30 cellular contexts compared by ENCODE assay signal in the genomic region with DNA sequence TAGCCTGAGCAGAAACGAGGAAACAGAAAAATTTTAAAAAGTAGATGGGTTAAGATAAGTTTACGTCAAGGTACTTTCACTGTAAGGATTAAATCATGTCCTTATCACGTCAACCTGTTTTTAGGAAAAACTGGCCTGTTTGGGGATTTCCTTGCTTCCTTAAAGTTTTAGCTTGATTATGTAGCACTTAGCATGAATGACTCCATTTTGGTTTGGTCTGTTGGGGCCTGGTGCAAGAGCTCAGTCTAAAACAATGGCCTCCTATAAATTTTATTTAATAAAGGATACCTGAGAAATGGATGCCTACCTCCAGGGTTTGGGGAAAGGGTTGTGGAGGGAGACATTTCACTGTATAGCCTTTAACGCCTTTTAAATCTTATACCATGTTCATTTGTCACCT.
"Had no signal": no experiment of that assay in that cellular context is flagged by ENCODE, and none has a peak within 500 bp of the region (broad histone marks: within the 10 kb centered on the region; RNA-seq: fewer than 3 reads in every experiment).

No MANE protein-coding gene starts in this region.

- H3K9me3 Mint-ChIP-seq: naive thymus-derived CD8-positive, alpha-beta T cell; natural killer cell treated with Interleukin-12 subunit alpha and Interleukin-12 subunit beta and Interleukin-15 and Interleukin-18, amount 100 ng/mL, for 72 hours; neural crest cell; stimulated activated effector memory CD8-positive, alpha-beta T cell treated with anti-CD3 and anti-CD28 coated beads, Interleukin-12 subunit alpha, Interleukin-12 subunit beta, amount 100 ng/mL, for 72 hours; stimulated activated naive B cell treated with anti-CD40 and anti-IgM and Interleukin-4, amounts not matched to agents 10 μg/mL and 1 μg/mL and 100 μg/mL, for 72 hours; stimulated activated naive CD8-positive, alpha-beta T cell treated with anti-CD3 and anti-CD28 coated beads, Interleukin-15, Interleukin-2, amounts not matched to agents 100 ng/mL and 50 ng/mL, for 24 hours had no signal

- H3K9me3 ChIP-seq: ovary, psoas muscle, right lobe of liver, sigmoid colon, stomach, thoracic aorta, thyroid gland, tibial nerve, upper lobe of left lung, vagina had no signal

- H3K27me3 Mint-ChIP-seq: naive thymus-derived CD8-positive, alpha-beta T cell; natural killer cell treated with Interleukin-12 subunit alpha and Interleukin-12 subunit beta and Interleukin-15 and Interleukin-18, amount 100 ng/mL, for 72 hours; progenitor cell of endocrine pancreas; stimulated activated naive B cell treated with anti-CD40 and anti-IgM and Interleukin-4, amounts not matched to agents 10 μg/mL and 1 μg/mL and 100 μg/mL, for 72 hours; stimulated activated naive CD8-positive, alpha-beta T cell treated with anti-CD3 and anti-CD28 coated beads, Interleukin-15, Interleukin-2, amounts not matched to agents 100 ng/mL and 50 ng/mL, for 24 hours had no signal

- H3K27ac Mint-ChIP-seq: naive thymus-derived CD8-positive, alpha-beta T cell; natural killer cell treated with Interleukin-12 subunit alpha and Interleukin-12 subunit beta and Interleukin-15 and Interleukin-18, amount 100 ng/mL, for 72 hours; nephron progenitor cell; progenitor cell of endocrine pancreas; stimulated activated effector memory CD8-positive, alpha-beta T cell treated with anti-CD3 and anti-CD28 coated beads, Interleukin-12 subunit alpha, Interleukin-12 subunit beta, amount 100 ng/mL, for 72 hours; stimulated activated naive B cell treated with anti-CD40 and anti-IgM and Interleukin-4, amounts not matched to agents 10 μg/mL and 1 μg/mL and 100 μg/mL, for 72 hours; stimulated activated naive CD8-positive, alpha-beta T cell treated with anti-CD3 and anti-CD28 coated beads, Interleukin-15, Interleukin-2, amounts not matched to agents 100 ng/mL and 50 ng/mL, for 24 hours had no signal

- H3K79me2 ChIP-seq: parathyroid adenoma had no signal

- H3K36me3 Mint-ChIP-seq: natural killer cell treated with Interleukin-12 subunit alpha and Interleukin-12 subunit beta and Interleukin-15 and Interleukin-18, amount 100 ng/mL, for 72 hours; stimulated activated effector memory CD8-positive, alpha-beta T cell treated with anti-CD3 and anti-CD28 coated beads, Interleukin-12 subunit alpha, Interleukin-12 subunit beta, amount 100 ng/mL, for 72 hours had no signal

- H3K4me1 Mint-ChIP-seq: stimulated activated effector memory CD8-positive, alpha-beta T cell treated with anti-CD3 and anti-CD28 coated beads, Interleukin-12 subunit alpha, Interleukin-12 subunit beta, amount 100 ng/mL, for 72 hours had no signal

- H3K36me3 ChIP-seq: ovary, right lobe of liver, sigmoid colon, stomach, thoracic aorta, thyroid gland, tibial nerve, upper lobe of left lung, vagina had no signal

- H2AFZ ChIP-seq: parathyroid adenoma had no signal

- H3K4me3 Mint-ChIP-seq: naive thymus-derived CD8-positive, alpha-beta T cell; natural killer cell treated with Interleukin-12 subunit alpha and Interleukin-12 subunit beta and Interleukin-15 and Interleukin-18, amount 100 ng/mL, for 72 hours; nephron progenitor cell; neural crest cell; stimulated activated effector memory CD8-positive, alpha-beta T cell treated with anti-CD3 and anti-CD28 coated beads, Interleukin-12 subunit alpha, Interleukin-12 subunit beta, amount 100 ng/mL, for 72 hours; stimulated activated naive B cell treated with anti-CD40 and anti-IgM and Interleukin-4, amounts not matched to agents 10 μg/mL and 1 μg/mL and 100 μg/mL, for 72 hours; stimulated activated naive CD8-positive, alpha-beta T cell treated with anti-CD3 and anti-CD28 coated beads, Interleukin-15, Interleukin-2, amounts not matched to agents 100 ng/mL and 50 ng/mL, for 24 hours had no signal

- H3K27me3 ChIP-seq: ovary, right lobe of liver, sigmoid colon, stomach, thyroid gland, tibial nerve, upper lobe of left lung, vagina had no signal

- H3K4me3 ChIP-seq: ovary, psoas muscle, right lobe of liver, sigmoid colon, stomach, thoracic aorta, thyroid gland, tibial nerve, upper lobe of left lung, vagina had no signal

- H3K27ac ChIP-seq: ovary, parathyroid adenoma, psoas muscle, right lobe of liver, sigmoid colon, stomach, thoracic aorta, thyroid gland, upper lobe of left lung, vagina had no signal

- H3K9ac ChIP-seq: parathyroid adenoma had no signal

- ATAC-seq: naive thymus-derived CD8-positive, alpha-beta T cell; natural killer cell treated with Interleukin-12 subunit alpha and Interleukin-12 subunit beta and Interleukin-15 and Interleukin-18, amount 100 ng/mL, for 72 hours; psoas muscle; right cardiac atrium; right lobe of liver; stimulated activated effector memory CD8-positive, alpha-beta T cell treated with anti-CD3 and anti-CD28 coated beads, Interleukin-12 subunit alpha, Interleukin-12 subunit beta, amount 100 ng/mL, for 72 hours; stimulated activated naive B cell treated with anti-CD40 and anti-IgM and Interleukin-4, amounts not matched to agents 10 μg/mL and 1 μg/mL and 100 μg/mL, for 72 hours had no signal

- H3K4me1 ChIP-seq: parathyroid adenoma, psoas muscle, right lobe of liver, sigmoid colon, stomach, thyroid gland, upper lobe of left lung, vagina had no signal

- DNase-seq: naive thymus-derived CD8-positive, alpha-beta T cell; nephron progenitor cell; occipital lobe; ovary; posterior cingulate gyrus; psoas muscle; right cardiac atrium; right lobe of liver; sigmoid colon; small intestine; stimulated activated CD4-positive, alpha-beta T cell treated with anti-CD3 and anti-CD28 coated beads, Interleukin-15, amount 100 ng/mL, for 24 hours; stimulated activated CD4-positive, alpha-beta T cell treated with anti-CD3 and anti-CD28 coated beads, Interleukin-2, amount 100 ng/mL, for 24 hours; stimulated activated CD4-positive, alpha-beta T cell treated with anti-CD3 and anti-CD28 coated beads, Interleukin-2, amount 100 ng/mL, for 48 hours; stimulated activated CD4-positive, alpha-beta T cell treated with anti-CD3 and anti-CD28 coated beads, Interleukin-4, amount 100 ng/mL, for 24 hours; stimulated activated naive B cell treated with anti-CD40 and anti-IgM and Interleukin-4, amounts not matched to agents 10 μg/mL and 1 μg/mL and 100 μg/mL, for 72 hours; stimulated activated naive CD4-positive, alpha-beta T cell treated with Interleukin-2 at 50 U/mL for 16 hours; stomach; thyroid gland; trophoblast cell; upper lobe of left lung had no signal

- FAIRE-seq: small intestine, urothelium cell line had no signal
